28 cellular contexts compared by ENCODE assay signal in the genomic region with DNA sequence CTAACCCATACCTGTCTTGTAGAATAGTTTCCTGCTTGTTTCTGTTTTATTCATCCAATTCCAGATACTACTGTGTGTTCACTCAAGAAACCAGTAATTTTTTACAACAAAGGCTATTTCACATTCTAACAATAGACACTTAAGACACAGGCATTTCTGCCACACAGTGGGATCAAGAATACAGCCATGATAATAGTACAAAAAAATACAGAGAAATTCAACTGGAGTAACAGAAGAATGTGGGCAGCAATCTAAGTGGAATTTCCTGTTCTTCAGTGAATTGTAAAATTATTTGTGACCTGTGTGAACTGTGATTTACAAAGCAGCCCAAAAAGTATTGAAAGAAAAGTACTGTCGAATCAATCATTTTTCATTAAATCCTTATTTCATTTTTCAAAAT.
"Had no signal": no experiment of that assay in that cellular context is flagged by ENCODE, and none has a peak within 500 bp of the region (broad histone marks: within the 10 kb centered on the region; RNA-seq: fewer than 3 reads in every experiment).

No MANE protein-coding gene starts in this region.

- H3K36me3 ChIP-seq: adrenal gland, SJCRH30 had no signal

- H3K4me3 ChIP-seq: adrenal gland, body of pancreas, SJCRH30 had no signal

- H3K4me1 ChIP-seq: adrenal gland, body of pancreas, SJCRH30 had no signal

- H3K27me3 ChIP-seq: adrenal gland, body of pancreas, SJCRH30 had no signal

- H3K27ac ChIP-seq: adrenal gland, body of pancreas, RWPE1, SJCRH30, VCaP had no signal

- H3K9me3 Mint-ChIP-seq: activated CD4-positive, alpha-beta memory T cell treated with anti-CD3 and anti-CD28 coated beads, Interleukin-2, amount 10 ng/mL, durations not matched to agents 7 days and 5 days had no signal

- H3K9ac ChIP-seq: SK-N-SH had no signal

- H3K27ac Mint-ChIP-seq: activated CD4-positive, alpha-beta memory T cell treated with anti-CD3 and anti-CD28 coated beads, Interleukin-2, amount 10 ng/mL, durations not matched to agents 7 days and 5 days; activated CD4-positive, alpha-beta T cell treated with anti-CD3 and anti-CD28 coated beads, Interleukin-2, amount 10 ng/mL, durations not matched to agents 7 days and 5 days; activated naive CD4-positive, alpha-beta T cell treated with anti-CD3 and anti-CD28 coated beads, Interleukin-2, amount 10 ng/mL, durations not matched to agents 7 days and 5 days; activated naive CD8-positive, alpha-beta T cell treated with anti-CD3 and anti-CD28 coated beads for 36 hours; activated T-helper 17 cell treated with anti-CD3 and anti-CD28 coated beads, Interleukin-2, amount 50 U/mL, for 72 hours had no signal

- H3K4me3 Mint-ChIP-seq: activated CD4-positive, alpha-beta memory T cell treated with anti-CD3 and anti-CD28 coated beads, Interleukin-2, amount 10 ng/mL, durations not matched to agents 7 days and 5 days; activated CD4-positive, alpha-beta T cell treated with anti-CD3 and anti-CD28 coated beads, Interleukin-2, amount 10 ng/mL, durations not matched to agents 7 days and 5 days; activated naive CD4-positive, alpha-beta T cell treated with anti-CD3 and anti-CD28 coated beads, Interleukin-2, amount 10 ng/mL, durations not matched to agents 7 days and 5 days; activated naive CD8-positive, alpha-beta T cell treated with anti-CD3 and anti-CD28 coated beads for 36 hours; activated T-helper 17 cell treated with anti-CD3 and anti-CD28 coated beads, Interleukin-2, amount 50 U/mL, for 72 hours; central memory CD8-positive, alpha-beta T cell had no signal

- H3K36me3 Mint-ChIP-seq: activated naive CD4-positive, alpha-beta T cell treated with anti-CD3 and anti-CD28 coated beads, Interleukin-2, amount 10 ng/mL, durations not matched to agents 7 days and 5 days; activated naive CD8-positive, alpha-beta T cell treated with anti-CD3 and anti-CD28 coated beads for 36 hours had no signal

- H3K9me3 ChIP-seq: adrenal gland, body of pancreas, SJCRH30, SK-N-SH had no signal

- DNase-seq: activated CD4-positive, alpha-beta memory T cell treated with anti-CD3 and anti-CD28 coated beads, Interleukin-2, amount 10 ng/mL, durations not matched to agents 7 days and 5 days; activated CD4-positive, alpha-beta T cell treated with anti-CD3 and anti-CD28 coated beads, Interleukin-2, amount 10 ng/mL, durations not matched to agents 7 days and 5 days; activated CD4-positive, CD25-positive, alpha-beta regulatory T cell; activated gamma-delta T cell; activated naive CD4-positive, alpha-beta T cell treated with anti-CD3 and anti-CD28 coated beads, Interleukin-2, amount 10 ng/mL, durations not matched to agents 7 days and 5 days; activated naive CD8-positive, alpha-beta T cell treated with anti-CD3 and anti-CD28 coated beads for 36 hours; activated T-cell treated with anti-CD3 and anti-CD28 coated beads for 4 hours; activated T-cell treated with anti-CD3 and anti-CD28 coated beads, Interleukin-2, amount 50 U/mL, for 48 hours; adrenal gland; aorta; body of pancreas; KG1; NCI-H1048; NCI-H1417; NCI-H1930; NCI-H2171; NCI-H345; NCI-H510A; NCI-H526 treated with DMSO at 0.1 percent for 48 hours; NCI-H82; Right ventricle myocardium superior; SJCRH30; SK-N-SH; T-helper 1 cell had no signal

- H3K27me3 Mint-ChIP-seq: activated CD4-positive, alpha-beta memory T cell treated with anti-CD3 and anti-CD28 coated beads, Interleukin-2, amount 10 ng/mL, durations not matched to agents 7 days and 5 days; activated CD4-positive, alpha-beta T cell treated with anti-CD3 and anti-CD28 coated beads, Interleukin-2, amount 10 ng/mL, durations not matched to agents 7 days and 5 days; activated naive CD4-positive, alpha-beta T cell treated with anti-CD3 and anti-CD28 coated beads, Interleukin-2, amount 10 ng/mL, durations not matched to agents 7 days and 5 days; activated naive CD8-positive, alpha-beta T cell treated with anti-CD3 and anti-CD28 coated beads for 36 hours; activated T-helper 17 cell treated with anti-CD3 and anti-CD28 coated beads, Interleukin-2, amount 50 U/mL, for 72 hours; central memory CD8-positive, alpha-beta T cell had no signal

- H3K4me1 Mint-ChIP-seq: activated CD4-positive, alpha-beta memory T cell treated with anti-CD3 and anti-CD28 coated beads, Interleukin-2, amount 10 ng/mL, durations not matched to agents 7 days and 5 days; activated CD4-positive, alpha-beta T cell treated with anti-CD3 and anti-CD28 coated beads, Interleukin-2, amount 10 ng/mL, durations not matched to agents 7 days and 5 days; activated naive CD4-positive, alpha-beta T cell treated with anti-CD3 and anti-CD28 coated beads, Interleukin-2, amount 10 ng/mL, durations not matched to agents 7 days and 5 days; activated naive CD8-positive, alpha-beta T cell treated with anti-CD3 and anti-CD28 coated beads for 36 hours; activated T-helper 17 cell treated with anti-CD3 and anti-CD28 coated beads, Interleukin-2, amount 50 U/mL, for 72 hours; central memory CD8-positive, alpha-beta T cell had no signal
